In the genomic region with DNA sequence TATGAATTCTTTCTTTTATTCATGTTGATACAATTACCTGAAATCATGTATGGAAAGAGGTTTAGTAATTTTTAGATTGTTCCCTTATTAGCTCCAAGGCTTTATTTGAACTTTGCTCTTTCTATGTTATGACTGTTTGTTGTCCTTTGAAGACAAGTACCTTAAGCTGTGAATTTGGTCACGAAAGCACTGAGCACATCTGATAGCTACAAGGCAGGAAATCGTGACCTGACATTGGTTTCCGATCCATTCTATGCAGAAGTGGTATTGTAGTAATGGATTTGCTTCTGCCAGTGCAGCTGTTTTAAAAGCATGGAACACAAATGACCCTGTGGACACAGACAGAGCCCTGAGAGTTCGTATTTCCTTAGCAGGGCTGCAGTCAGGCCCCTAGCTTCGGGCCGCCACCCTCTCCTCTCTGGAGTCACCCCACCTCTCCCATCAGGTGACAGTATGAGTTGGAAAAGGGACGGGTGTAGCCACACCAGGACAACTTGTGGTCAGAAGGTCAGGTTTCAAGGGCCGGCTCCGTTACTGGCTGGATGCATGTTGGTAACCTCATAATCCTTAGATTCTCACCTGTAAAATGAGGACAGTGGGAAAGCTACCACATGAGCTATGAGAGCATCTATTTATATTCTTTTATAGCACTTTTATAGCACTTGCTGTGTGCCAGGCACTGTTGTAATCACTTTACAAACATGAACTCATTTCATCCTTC, we compare ENCODE assay signal across 10 cellular contexts.
DNase-seq lines count a peak whose midpoint lies in the region; ATAC-seq and TF ChIP-seq lines count a peak whose summit lies in the region.
"Had no signal": no experiment of that assay in that cellular context is flagged by ENCODE, and none has a peak within 500 bp of the region (broad histone marks: within the 10 kb centered on the region; RNA-seq: fewer than 3 reads in every experiment).

No MANE protein-coding gene starts in this region.

- H3K27me3 ChIP-seq in tibial nerve, result no peaks in the 10 kb centered on the region

- intact Hi-C loops in activated naive CD4-positive, alpha-beta T cell treated with anti-CD3 and anti-CD28 coated beads for 36 hours (cut with micrococcal nuclease), result no loop called here
- intact Hi-C loops in left colon (cut with DNase I, micrococcal nuclease), result no loop called here

- H3K4me3 ChIP-seq in tibial nerve, result no peak overlapping the region

- no peak for TF ChIP-seq CTCF in tibial nerve (IDR thresholded peaks at IDR 0.05)

- peaks cover 4 to 71% (median 31%) of the 10 kb centered on the region in 4 donors for H3K4me1 ChIP-seq in tibial nerve

- H3K9me3 ChIP-seq in tibial nerve, result no peaks in the 10 kb centered on the region

- ATAC-seq in left colon (peak; percentile 73), GM18498 (IDR thresholded peaks at IDR 0.05; ENCODE audit: unreplicated experiment) (no peak)

- no peaks in the 10 kb centered on the region for H3K9me3 Mint-ChIP-seq in activated naive CD4-positive, alpha-beta T cell treated with anti-CD3 and anti-CD28 coated beads for 36 hours
- no peaks in the 10 kb centered on the region for H3K9me3 Mint-ChIP-seq in T-helper 2 cell treated with Interferon-gamma antibody and Interleukin-4, amounts not matched to agents 5 μg/mL and 100 μg/mL, for 36 hours

- peak in 1 of 2 donors; percentile 52 for TF ChIP-seq EP300 in tibial nerve (IDR thresholded peaks at IDR 0.05)

- H3K4me1 Mint-ChIP-seq in activated naive CD4-positive, alpha-beta T cell treated with anti-CD3 and anti-CD28 coated beads for 36 hours (ENCODE audit: low read depth), result peaks cover 48% of the 10 kb centered on the region
- peaks cover 68% of the 10 kb centered on the region for H3K4me1 Mint-ChIP-seq in T-helper 2 cell treated with Interferon-gamma antibody and Interleukin-4, amounts not matched to agents 5 μg/mL and 100 μg/mL, for 36 hours (ENCODE audit: low read depth)

- peak; percentile 55 for DNase-seq in activated naive CD4-positive, alpha-beta T cell treated with anti-CD3 and anti-CD28 coated beads for 36 hours
- no peak for DNase-seq in activated naive CD4-positive, alpha-beta T cell treated with anti-CD3 and anti-CD28 coated beads, Interleukin-2, amount 50 U/mL, for 16 hours
- DNase-seq in T-helper 2 cell treated with Interferon-gamma antibody and Interleukin-4, amounts not matched to agents 5 μg/mL and 100 μg/mL, for 36 hours (ENCODE audit: low spot score), result no peak
- peak; percentile 67 to 84 for DNase-seq in left colon
- no peak for DNase-seq in tibial nerve (ENCODE audit: low spot score in 2 of 2)
- DNase-seq in effector CD8-positive, alpha-beta T cell (lab: John Stamatoyannopoulos, UW), result no peak
- DNase-seq in NCI-H1694 (lab: John Stamatoyannopoulos, UW), result no peak
- DNase-seq: NCI-H524 had no signal

- H3K27ac Mint-ChIP-seq in activated naive CD4-positive, alpha-beta T cell treated with anti-CD3 and anti-CD28 coated beads for 36 hours, result no peak overlapping the region
- peak overlapping the region; percentile 32 for H3K27ac Mint-ChIP-seq in T-helper 2 cell treated with Interferon-gamma antibody and Interleukin-4, amounts not matched to agents 5 μg/mL and 100 μg/mL, for 36 hours
- H3K27ac Mint-ChIP-seq: CD14-positive monocyte had no signal

- no peaks in the 10 kb centered on the region for H3K27me3 Mint-ChIP-seq in activated naive CD4-positive, alpha-beta T cell treated with anti-CD3 and anti-CD28 coated beads for 36 hours (ENCODE audit: low read depth)
- no peaks in the 10 kb centered on the region for H3K27me3 Mint-ChIP-seq in T-helper 2 cell treated with Interferon-gamma antibody and Interleukin-4, amounts not matched to agents 5 μg/mL and 100 μg/mL, for 36 hours (ENCODE audit: low read depth)

- H3K36me3 Mint-ChIP-seq in activated naive CD4-positive, alpha-beta T cell treated with anti-CD3 and anti-CD28 coated beads for 36 hours (ENCODE audit: low read depth), result no peaks in the 10 kb centered on the region
- no peaks in the 10 kb centered on the region for H3K36me3 Mint-ChIP-seq in T-helper 2 cell treated with Interferon-gamma antibody and Interleukin-4, amounts not matched to agents 5 μg/mL and 100 μg/mL, for 36 hours (ENCODE audit: low read depth)
- H3K36me3 Mint-ChIP-seq: CD14-positive monocyte had no signal

- peaks cover 0 to 4% (median 0%) of the 10 kb centered on the region in 3 donors for H3K36me3 ChIP-seq in tibial nerve

- CTCF ChIA-PET in activated naive CD4-positive, alpha-beta T cell treated with anti-CD3 and anti-CD28 coated beads for 36 hours (lab: Charles Lee), result interaction anchor here (0.9 to 1.3 kb wide), 3 partner anchors 71 to 401 kb away, joined by 3 to 4 read pairs (median 3); no protein-coding TSS in a partner anchor

- TF ChIP-seq POLR2A in tibial nerve (IDR thresholded peaks at IDR 0.05), result no peak

- no peak overlapping the region for H3K4me3 Mint-ChIP-seq in activated naive CD4-positive, alpha-beta T cell treated with anti-CD3 and anti-CD28 coated beads for 36 hours
- peak overlapping the region; percentile 40 for H3K4me3 Mint-ChIP-seq in T-helper 2 cell treated with Interferon-gamma antibody and Interleukin-4, amounts not matched to agents 5 μg/mL and 100 μg/mL, for 36 hours
- H3K4me3 Mint-ChIP-seq: CD14-positive monocyte had no signal

- peak overlapping the region in 3 of 4 donors; percentile 43 to 89 (median 76) for H3K27ac ChIP-seq in tibial nerve

- WGBS in tibial nerve, 2 donors, result 80% methylated on average over 9 of the region's 9 CpGs

Comparison
In these comparisons a context has a peak if more than half of its experiments do, and no peak if none do; other contexts are left out.
1. DNase-seq: peak in activated naive CD4-positive, alpha-beta T cell treated with anti-CD3 and anti-CD28 coated beads for 36 hours (single experiment) and left colon (2 of 2); none in activated naive CD4-positive, alpha-beta T cell treated with anti-CD3 and anti-CD28 coated beads, Interleukin-2, amount 50 U/mL, for 16 hours (single experiment), T-helper 2 cell treated with Interferon-gamma antibody and Interleukin-4, amounts not matched to agents 5 μg/mL and 100 μg/mL, for 36 hours (single experiment), tibial nerve (0 of 2), effector CD8-positive, alpha-beta T cell (single experiment) and NCI-H1694 (single experiment).